In the genomic region with DNA sequence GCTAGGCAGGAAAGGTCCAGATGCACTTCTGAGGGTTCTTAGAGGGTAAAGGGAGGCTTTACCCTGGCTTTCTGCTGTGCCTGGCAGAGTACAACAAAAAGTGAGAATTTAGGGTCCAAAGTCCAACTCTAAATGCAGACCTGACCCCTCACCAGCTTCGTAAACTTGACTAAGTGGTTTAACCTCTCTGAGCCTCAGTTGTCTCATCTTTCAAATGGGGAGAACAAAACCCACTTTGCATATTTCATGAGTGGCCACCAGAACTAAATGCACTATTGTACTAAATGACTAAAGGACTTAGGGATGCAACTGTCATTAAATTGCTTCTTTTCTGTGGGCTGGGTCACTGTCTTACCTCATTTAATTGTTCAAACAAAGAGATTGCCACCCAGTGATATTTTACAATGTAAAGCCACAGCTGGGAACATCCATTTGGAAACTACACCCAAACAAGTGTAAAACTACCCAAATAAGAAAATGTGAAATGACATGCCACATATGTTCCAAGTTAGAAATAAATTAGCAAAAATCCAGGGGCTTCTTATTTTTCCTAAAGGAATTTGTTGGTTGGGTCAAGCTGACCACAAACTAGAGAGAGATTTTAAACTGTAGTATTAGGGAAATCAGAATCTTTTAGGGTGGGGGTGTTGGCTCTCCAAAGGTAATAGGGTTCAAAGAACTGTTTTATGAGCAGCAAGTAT, we compare ENCODE assay signal across 28 cellular contexts. TPM values are rescaled to one million over a fixed set of nuclear protein-coding genes. Genes with fewer than 3 reads are reported as not detected.
"Had no signal": no experiment of that assay in that cellular context is flagged by ENCODE, and none has a peak within 500 bp of the region (broad histone marks: within the 10 kb centered on the region; RNA-seq: fewer than 3 reads in every experiment).

No MANE protein-coding gene starts in this region.

- H3K9me3 ChIP-seq: lower lobe of right lung, ovary, psoas muscle, right atrium auricular region, stomach, suprapubic skin, tibial nerve had no signal

- H3K4me1 ChIP-seq: lower lobe of right lung, psoas muscle had no signal

- DNase-seq: activated B cell treated with CpG ODN at 0.5 μM for 24 hours; activated CD4-positive, alpha-beta T cell treated with anti-CD3 and anti-CD28 coated beads for 36 hours; activated CD4-positive, alpha-beta T cell treated with anti-CD3 and anti-CD28 coated beads, Interleukin-2, amount 50 U/mL, for 4 hours; activated CD8-positive, alpha-beta memory T cell treated with anti-CD3 and anti-CD28 coated beads for 24 hours; activated CD8-positive, alpha-beta memory T cell treated with anti-CD3 and anti-CD28 coated beads, Interleukin-2, amount 50 U/mL, for 4 hours; activated naive CD8-positive, alpha-beta T cell treated with anti-CD3 and anti-CD28 coated beads for 36 hours; activated T-cell treated with anti-CD3 and anti-CD28 coated beads, Interleukin-2, amount 50 U/mL, for 24 hours; amniotic stem cell; cerebellar nuclear complex; cortex of kidney; erythroblast; kidney; lower lobe of right lung; mesendoderm; natural killer cell; ovary; psoas muscle; stimulated activated CD4-positive, alpha-beta T cell treated with anti-CD3 and anti-CD28 coated beads, Interleukin-2, amount 100 ng/mL, for 24 hours; stomach; T1000 had no signal

- H3K27ac ChIP-seq: lower lobe of right lung, ovary, psoas muscle, right atrium auricular region, skin epidermis, suprapubic skin, tibial nerve had no signal

- ATAC-seq: activated CD4-positive, alpha-beta T cell treated with anti-CD3 and anti-CD28 coated beads for 36 hours; activated T-helper 17 cell treated with anti-CD3 and anti-CD28 coated beads, Interleukin-2, amount 50 U/mL, for 72 hours; left lobe of liver; lower lobe of right lung; natural killer cell; psoas muscle; stimulated activated memory B cell treated with anti-CD40 and anti-IgM and Interleukin-4, amounts not matched to agents 10 μg/mL and 1 μg/mL and 100 μg/mL, for 72 hours had no signal

- H3K4me3 ChIP-seq: lower lobe of right lung, ovary, psoas muscle, right atrium auricular region, skin epidermis, stomach, suprapubic skin, tibial nerve had no signal

- FAIRE-seq: kidney, urothelium cell line had no signal

- H3K27me3 ChIP-seq: ovary, right atrium auricular region, stomach, suprapubic skin, tibial nerve had no signal

- H3K36me3 ChIP-seq: lower lobe of right lung, ovary, right atrium auricular region, stomach, suprapubic skin, tibial nerve had no signal

RNA-seq across cellular contexts. Expression of gene RIN2, which starts 48.3 kb away (rescaled TPM):
- total RNA-seq: activated CD4-positive, alpha-beta T cell treated with anti-CD3 and anti-CD28 coated beads for 36 hours; activated naive CD8-positive, alpha-beta T cell treated with anti-CD3 and anti-CD28 coated beads for 36 hours; activated T-helper 17 cell treated with anti-CD3 and anti-CD28 coated beads, Interleukin-2, amount 50 U/mL, for 72 hours had no signal
